In genomic region chr2:147181351-147182029, GRCh38 we compare ENCODE assay signal across 14 cellular contexts.
A peak's percentile ranks its signal among the peaks of the same experiment; 100 is the strongest.
DNase-seq lines count a peak whose midpoint lies in the region; ATAC-seq and TF ChIP-seq lines count a peak whose summit lies in the region.
"Had no signal": no experiment of that assay in that cellular context is flagged by ENCODE, and none has a peak within 500 bp of the region (broad histone marks: within the 10 kb centered on the region; RNA-seq: fewer than 3 reads in every experiment).

No MANE protein-coding gene starts in this region.

- H3K27ac ChIP-seq in foreskin keratinocyte, result no peak overlapping the region
- H3K27ac ChIP-seq: 22Rv1 had no signal

- DNase-seq in T-helper 1 cell, result no peak
- DNase-seq in foreskin keratinocyte, result peak; percentile 11 to 29
- no peak for DNase-seq in NCI-H2029 treated with DMSO at 0.1 percent for 48 hours (lab: John Stamatoyannopoulos, UW)
- DNase-seq in C1 segment of cervical spinal cord (lab: John Stamatoyannopoulos, UW), result no peak
- DNase-seq: amygdala, DMS79, HFFc6, NCI-H1048, OCI-M1 had no signal

- peaks cover 12% of the 10 kb centered on the region for H3K27me3 Mint-ChIP-seq in T-helper 1 cell treated with Interleukin-12 subunit alpha and Interleukin-12 subunit beta and Interleukin-4 antibody, amounts not matched to agents 30 μg/mL and 1 μg/mL, for 36 hours (ENCODE audit: low read depth)

- H3K4me3 Mint-ChIP-seq in T-helper 1 cell treated with Interleukin-12 subunit alpha and Interleukin-12 subunit beta and Interleukin-4 antibody, amounts not matched to agents 30 μg/mL and 1 μg/mL, for 36 hours, result peak overlapping the region; percentile 46
- H3K4me3 Mint-ChIP-seq: HFFc6 had no signal

- no peaks in the 10 kb centered on the region for H3K27me3 ChIP-seq in foreskin keratinocyte

- H3K4me1 Mint-ChIP-seq in T-helper 1 cell treated with Interleukin-12 subunit alpha and Interleukin-12 subunit beta and Interleukin-4 antibody, amounts not matched to agents 30 μg/mL and 1 μg/mL, for 36 hours (ENCODE audit: low read depth), result peaks cover 35% of the 10 kb centered on the region

- H3K27ac Mint-ChIP-seq in T-helper 1 cell treated with Interleukin-12 subunit alpha and Interleukin-12 subunit beta and Interleukin-4 antibody, amounts not matched to agents 30 μg/mL and 1 μg/mL, for 36 hours, result peak overlapping the region; percentile 91
- H3K27ac Mint-ChIP-seq: HFFc6 had no signal

- TF ChIP-seq CTCF in foreskin keratinocyte (conservative IDR thresholded peaks at IDR 0.05), result no peak

- peaks cover 20% of the 10 kb centered on the region for H3K36me3 Mint-ChIP-seq in T-helper 1 cell treated with Interleukin-12 subunit alpha and Interleukin-12 subunit beta and Interleukin-4 antibody, amounts not matched to agents 30 μg/mL and 1 μg/mL, for 36 hours (ENCODE audit: low read depth)

- peaks cover 38% of the 10 kb centered on the region for H3K9me3 Mint-ChIP-seq in T-helper 1 cell treated with Interleukin-12 subunit alpha and Interleukin-12 subunit beta and Interleukin-4 antibody, amounts not matched to agents 30 μg/mL and 1 μg/mL, for 36 hours

- H3K4me1 ChIP-seq in foreskin keratinocyte, result peaks cover 5% of the 10 kb centered on the region

- ATAC-seq in GM21515 (IDR thresholded peaks at IDR 0.05; ENCODE audit: unreplicated experiment) (peak; percentile 77), HG03159 (IDR thresholded peaks at IDR 0.05; ENCODE audit: unreplicated experiment) (peak; percentile 52), foreskin keratinocyte (peak; percentile 20), HG03135 (IDR thresholded peaks at IDR 0.05; ENCODE audit: unreplicated experiment) (no peak)

Comparison
In these comparisons a context has a peak if more than half of its experiments do, and no peak if none do; other contexts are left out.
1. DNase-seq: peak in foreskin keratinocyte (2 of 2); none in T-helper 1 cell (0 of 5), NCI-H2029 treated with DMSO at 0.1 percent for 48 hours (single experiment) and C1 segment of cervical spinal cord (0 of 14).